ENCODE assay signal across 15 cellular contexts in genomic region chr22:29032584-29032983, GRCh38. TPM values are rescaled to one million over a fixed set of nuclear protein-coding genes. Genes with fewer than 3 reads are reported as not detected.
A peak's percentile ranks its signal among the peaks of the same experiment; 100 is the strongest.
DNase-seq lines count a peak whose midpoint lies in the region; ATAC-seq, FAIRE-seq and TF ChIP-seq lines count a peak whose summit lies in the region.
"Had no signal": no experiment of that assay in that cellular context is flagged by ENCODE, and none has a peak within 500 bp of the region (broad histone marks: within the 10 kb centered on the region; RNA-seq: fewer than 3 reads in every experiment).

No MANE protein-coding gene starts in this region.

- TF ChIP-seq CTCF in fibroblast of the aortic adventitia (IDR thresholded peaks at IDR 0.05; ENCODE audit: insufficient read depth, low read length) (no peak), progenitor cell of endocrine pancreas (IDR thresholded peaks at IDR 0.05; ENCODE audit: unreplicated experiment) (no peak), Peyer's patch (IDR thresholded peaks at IDR 0.05) (no peak)

- no peaks in the 10 kb centered on the region for H3K9me3 ChIP-seq in Peyer's patch
- H3K9me3 ChIP-seq: left ventricle myocardium inferior had no signal

- no peak overlapping the region for H3K27ac ChIP-seq in Peyer's patch

- peak; percentile 81 for FAIRE-seq in RCC 7860 (lab: Jason Lieb, UNC)

- peaks cover 6% of the 10 kb centered on the region for H3K27me3 Mint-ChIP-seq in progenitor cell of endocrine pancreas

- H3K9me3 Mint-ChIP-seq in progenitor cell of endocrine pancreas (ENCODE audit: low read depth) = no peaks in the 10 kb centered on the region
- H3K9me3 Mint-ChIP-seq: activated T-helper 1 cell treated with anti-CD3 and anti-CD28 coated beads, Interleukin-12 subunit alpha, Interleukin-12 subunit beta, Interleukin-2, Interleukin-4 antibody, amounts not matched to agents 30 ng/mL and 10 ng/mL and 1 ng/mL, durations not matched to agents 14 hours and 24 hours and 36 hours; CD8-positive, alpha-beta T cell had no signal

- H3K36me3 Mint-ChIP-seq in progenitor cell of endocrine pancreas (ENCODE audit: insufficient read depth) = no peaks in the 10 kb centered on the region
- H3K36me3 Mint-ChIP-seq: CD8-positive, alpha-beta T cell had no signal

- no peak for ATAC-seq in GM18861 (IDR thresholded peaks at IDR 0.05; ENCODE audit: unreplicated experiment)
- ATAC-seq: CD8-positive, alpha-beta T cell had no signal

- H3K27me3 ChIP-seq in Peyer's patch = no peaks in the 10 kb centered on the region

- H3K4me1 ChIP-seq in Peyer's patch = peaks cover 0 to 38% (median 0%) of the 10 kb centered on the region in 4 donors

- no peak overlapping the region for H3K4me3 Mint-ChIP-seq in progenitor cell of endocrine pancreas (ENCODE audit: low read depth)
- H3K4me3 Mint-ChIP-seq: activated T-helper 1 cell treated with anti-CD3 and anti-CD28 coated beads, Interleukin-12 subunit alpha, Interleukin-12 subunit beta, Interleukin-2, Interleukin-4 antibody, amounts not matched to agents 30 ng/mL and 10 ng/mL and 1 ng/mL, durations not matched to agents 14 hours and 24 hours and 36 hours; CD8-positive, alpha-beta T cell had no signal

- H3K4me1 Mint-ChIP-seq in progenitor cell of endocrine pancreas (ENCODE audit: low read depth) = peaks cover 22% of the 10 kb centered on the region

- DNase-seq in Caki2 (ENCODE audit: low read depth) (peak; percentile 77), RCC 7860 (ENCODE audit: low spot score) (peak; percentile 59), fibroblast of the aortic adventitia (ENCODE audit: low read depth) (peak; percentile 11), progenitor cell of endocrine pancreas (ENCODE audit: low spot score, unreplicated experiment) (no peak), Peyer's patch (no peak), activated T-cell treated with anti-CD3 and anti-CD28 coated beads for 4 hours (no peak)
- no peak for DNase-seq in activated CD4-positive, CD25-positive, alpha-beta regulatory T cell treated with anti-CD3 and anti-CD28 coated beads, Interleukin-2, amount 50 U/mL, for 72 hours
- DNase-seq: CD8-positive, alpha-beta T cell; effector CD8-positive, alpha-beta T cell; left ventricle myocardium inferior; NCI-H345; T-helper 2 cell had no signal

- in situ Hi-C loops in Caki2 (cut with HindIII; ENCODE audit: low pct_unique_long_range_greater_than_20kb, low sequenced_read_pairs) = no loop called here

- no peak for TF ChIP-seq POLR2A in Peyer's patch (IDR thresholded peaks at IDR 0.05)

- H3K4me3 ChIP-seq in fibroblast of the aortic adventitia (ENCODE audit: low read depth, low read length) = no peak overlapping the region
- no peak overlapping the region for H3K4me3 ChIP-seq in Peyer's patch
- H3K4me3 ChIP-seq: left ventricle myocardium inferior had no signal

- H3K27ac Mint-ChIP-seq in progenitor cell of endocrine pancreas = peak overlapping the region; percentile 67
- H3K27ac Mint-ChIP-seq: activated T-helper 1 cell treated with anti-CD3 and anti-CD28 coated beads, Interleukin-12 subunit alpha, Interleukin-12 subunit beta, Interleukin-2, Interleukin-4 antibody, amounts not matched to agents 30 ng/mL and 10 ng/mL and 1 ng/mL, durations not matched to agents 14 hours and 24 hours and 36 hours; CD8-positive, alpha-beta T cell had no signal

- H3K36me3 ChIP-seq in Peyer's patch = no peaks in the 10 kb centered on the region
- H3K36me3 ChIP-seq: left ventricle myocardium inferior had no signal

RNA-seq across cellular contexts. Expression of gene C22orf31, which starts 29.0 kb away (rescaled TPM):
- total RNA-seq in Caki2 (2014; rRNA removed; shearing (Covaris generic); ENCODE audit: low replicate concordance) = not detected in 2 replicates
- total RNA-seq in fibroblast of the aortic adventitia (ENCODE audit: low replicate concordance) (not detected in 2 replicates), progenitor cell of endocrine pancreas (not detected in 2 replicates), Peyer's patch (not detected)
- total RNA-seq: activated T-helper 1 cell treated with anti-CD3 and anti-CD28 coated beads, Interleukin-12 subunit alpha, Interleukin-12 subunit beta, Interleukin-2, Interleukin-4 antibody, amounts not matched to agents 30 ng/mL and 10 ng/mL and 1 ng/mL, durations not matched to agents 14 hours and 24 hours and 36 hours; CD8-positive, alpha-beta T cell; subcutaneous adipose tissue had no signal

RNA-seq across cellular contexts. Expression of gene KREMEN1, which starts 40.3 kb away (rescaled TPM):
- 4.8 and 8.4 TPM in 2 replicates for total RNA-seq in Caki2 (2014; rRNA removed; shearing (Covaris generic); ENCODE audit: low replicate concordance)
- total RNA-seq in fibroblast of the aortic adventitia (ENCODE audit: low replicate concordance) (2.5 and 5.7 TPM in 2 replicates), progenitor cell of endocrine pancreas (10.5 and 11.5 TPM in 2 replicates), Peyer's patch (10 to 100 TPM in 3 of 4 donors, 1 to 10 TPM in 1; 8.2 to 32.2 (median 16.1) TPM)
- total RNA-seq: CD8-positive, alpha-beta T cell had no signal

Comparison
In these comparisons a context has a peak if more than half of its experiments do, and no peak if none do; other contexts are left out.
1. DNase-seq: peak in Caki2 (single experiment), RCC 7860 (single experiment) and fibroblast of the aortic adventitia (single experiment); none in progenitor cell of endocrine pancreas (single experiment), activated CD4-positive, CD25-positive, alpha-beta regulatory T cell treated with anti-CD3 and anti-CD28 coated beads, Interleukin-2, amount 50 U/mL, for 72 hours (single experiment), Peyer's patch (0 of 3) and activated T-cell treated with anti-CD3 and anti-CD28 coated beads for 4 hours (single experiment).